18 cellular contexts compared by ENCODE assay signal in genomic region chr22:47848384-47848920, GRCh38.
DNase-seq lines count a peak whose midpoint lies in the region; ATAC-seq and TF ChIP-seq lines count a peak whose summit lies in the region.
"Had no signal": no experiment of that assay in that cellular context is flagged by ENCODE, and none has a peak within 500 bp of the region (broad histone marks: within the 10 kb centered on the region; RNA-seq: fewer than 3 reads in every experiment).

No MANE protein-coding gene starts in this region.

- WGBS in heart right ventricle, 2 donors: 80 to 86% methylated on average over 11 of the region's 11 CpGs
- 89% methylated on average over 11 of the region's 11 CpGs for WGBS in esophagus muscularis mucosa
- WGBS in smooth muscle cell (ENCODE audit: low lambda C conversion rate): 91% methylated on average over 11 of the region's 11 CpGs

- no peaks in the 10 kb centered on the region for H3F3A ChIP-seq in smooth muscle cell (ENCODE audit: low read depth)

- no peak overlapping the region for H3K9ac ChIP-seq in smooth muscle cell (ENCODE audit: low read depth)
- H3K9ac ChIP-seq: BLaER1 treated with 17β-estradiol and CSF1 and Interleukin-3, amounts not matched to agents 10 nM and 100 nM had no signal

- no peaks in the 10 kb centered on the region for H3K36me3 Mint-ChIP-seq in Calu3 (ENCODE audit: insufficient read depth, unreplicated experiment)
- H3K36me3 Mint-ChIP-seq: CD8-positive, alpha-beta T cell had no signal

- no peak overlapping the region for H2AFZ ChIP-seq in smooth muscle cell (ENCODE audit: low read depth)

- no peak for ATAC-seq in heart right ventricle
- ATAC-seq: CD8-positive, alpha-beta T cell; GM12878 had no signal

- no peaks in the 10 kb centered on the region for H3K9me3 ChIP-seq in right atrium auricular region
- no peaks in the 10 kb centered on the region for H3K9me3 ChIP-seq in heart right ventricle
- H3K9me3 ChIP-seq in esophagus muscularis mucosa: no peaks in the 10 kb centered on the region
- no peaks in the 10 kb centered on the region for H3K9me3 ChIP-seq in smooth muscle cell (replicated peaks; ENCODE audit: low read depth)
- H3K9me3 ChIP-seq: BLaER1 treated with 17β-estradiol and CSF1 and Interleukin-3, amounts not matched to agents 10 nM and 100 nM had no signal

- TF ChIP-seq POLR2A in esophagus muscularis mucosa (IDR thresholded peaks at IDR 0.05; ENCODE audit: low read depth): no peak

- H3K27me3 ChIP-seq in right atrium auricular region (no peaks in the 10 kb centered on the region), heart right ventricle (peaks cover 0 to 44% (median 17%) of the 10 kb centered on the region in 7 donors), esophagus muscularis mucosa (peaks cover 0 to 33% (median 0%) of the 10 kb centered on the region in 4 donors), smooth muscle cell (ENCODE audit: low read depth) (no peaks in the 10 kb centered on the region)

- no peaks in the 10 kb centered on the region for H3K27me3 Mint-ChIP-seq in Calu3 (ENCODE audit: unreplicated experiment)

- H3K4me2 ChIP-seq in smooth muscle cell: no peak overlapping the region
- H3K4me2 ChIP-seq: BLaER1 treated with 17β-estradiol and CSF1 and Interleukin-3, amounts not matched to agents 10 nM and 100 nM had no signal

- no TSS peak for BruUV-seq in Calu3 (replicated peaks; lab: Mats Ljungman, UMichigan)

- H3K4me1 Mint-ChIP-seq in Calu3 (ENCODE audit: low read depth, unreplicated experiment): no peaks in the 10 kb centered on the region

- H3K27ac ChIP-seq in right atrium auricular region (no peak overlapping the region), heart right ventricle (no peak overlapping the region), esophagus muscularis mucosa (replicated peaks in 1 of 4) (no peak overlapping the region), smooth muscle cell (ENCODE audit: low read depth) (peak overlapping the region; percentile 40), coronary artery (no peak overlapping the region)
- H3K27ac ChIP-seq: 22Rv1; BLaER1 treated with 17β-estradiol and CSF1 and Interleukin-3, amounts not matched to agents 10 nM and 100 nM had no signal

- no peak overlapping the region for H3K27ac Mint-ChIP-seq in Calu3 (ENCODE audit: unreplicated experiment)
- H3K27ac Mint-ChIP-seq: B cell; CD8-positive, alpha-beta T cell had no signal

- H4K20me1 ChIP-seq in smooth muscle cell (ENCODE audit: low read depth): no peaks in the 10 kb centered on the region
- H4K20me1 ChIP-seq: BLaER1 treated with 17β-estradiol and CSF1 and Interleukin-3, amounts not matched to agents 10 nM and 100 nM had no signal

- no peaks in the 10 kb centered on the region for H3K36me3 ChIP-seq in right atrium auricular region
- H3K36me3 ChIP-seq in heart right ventricle: no peaks in the 10 kb centered on the region
- no peaks in the 10 kb centered on the region for H3K36me3 ChIP-seq in esophagus muscularis mucosa
- H3K36me3 ChIP-seq in smooth muscle cell (ENCODE audit: low read depth): no peaks in the 10 kb centered on the region
- H3K36me3 ChIP-seq: BLaER1 treated with 17β-estradiol and CSF1 and Interleukin-3, amounts not matched to agents 10 nM and 100 nM had no signal

- intact Hi-C loops in heart right ventricle (cut with DNase I): no loop called here
- intact Hi-C loops in esophagus muscularis mucosa (cut with DNase I): no loop called here
- intact Hi-C loops in Calu3 (cut with micrococcal nuclease; ENCODE audit: unreplicated experiment): no loop called here

- CTCF ChIA-PET in Calu3 (lab: Charles Lee): no interaction called here

- H3K4me3 ChIP-seq in right atrium auricular region (no peak overlapping the region), heart right ventricle (no peak overlapping the region), esophagus muscularis mucosa (no peak overlapping the region), smooth muscle cell (no peak overlapping the region), coronary artery (no peak overlapping the region)
- H3K4me3 ChIP-seq: BLaER1 treated with 17β-estradiol and CSF1 and Interleukin-3, amounts not matched to agents 10 nM and 100 nM; GM12878 had no signal

- TF ChIP-seq CTCF in right atrium auricular region (IDR thresholded peaks at IDR 0.05): no peak
- TF ChIP-seq CTCF in heart right ventricle (IDR thresholded peaks at IDR 0.05): no peak
- TF ChIP-seq CTCF in esophagus muscularis mucosa (IDR thresholded peaks at IDR 0.05): no peak
- no peak for TF ChIP-seq CTCF in smooth muscle cell (IDR thresholded peaks at IDR 0.05; ENCODE audit: borderline replicate concordance, insufficient read depth, poor library complexity, severe bottlenecking)
- no peak for TF ChIP-seq CTCF in Calu3 (IDR thresholded peaks at IDR 0.05; ENCODE audit: unreplicated experiment)
- TF ChIP-seq CTCF in coronary artery (IDR thresholded peaks at IDR 0.05): no peak

- H3K9me3 Mint-ChIP-seq in Calu3 (ENCODE audit: low read depth, unreplicated experiment): peaks cover 11% of the 10 kb centered on the region
- H3K9me3 Mint-ChIP-seq: CD8-positive, alpha-beta T cell had no signal

- no peaks in the 10 kb centered on the region for H3K4me1 ChIP-seq in right atrium auricular region
- no peaks in the 10 kb centered on the region for H3K4me1 ChIP-seq in heart right ventricle
- H3K4me1 ChIP-seq in esophagus muscularis mucosa: no peaks in the 10 kb centered on the region
- no peaks in the 10 kb centered on the region for H3K4me1 ChIP-seq in smooth muscle cell (ENCODE audit: low read depth)

- H3K79me2 ChIP-seq in smooth muscle cell (ENCODE audit: low read depth): no peaks in the 10 kb centered on the region

- DNase-seq in right atrium auricular region (ENCODE audit: low spot score) (peak; percentile 28), heart right ventricle (no peak), esophagus muscularis mucosa (ENCODE audit: extremely low spot score) (peak; percentile 47), smooth muscle cell (lab: John Stamatoyannopoulos, UW; ENCODE audit: unreplicated experiment) (no peak), Calu3 (no peak), coronary artery (ENCODE audit: low spot score) (no peak), amygdala (lab: John Stamatoyannopoulos, UW) (no peak)
- DNase-seq: CD8-positive, alpha-beta T cell; DMS 273 treated with DMSO at 0.1 percent for 48 hours; DMS53; DND-41; EL; GOT3; H7 had no signal

- H3K4me3 Mint-ChIP-seq in Calu3 (ENCODE audit: low read depth, unreplicated experiment): no peak overlapping the region
- H3K4me3 Mint-ChIP-seq: B cell; CD8-positive, alpha-beta T cell had no signal

- TF ChIP-seq EP300 in esophagus muscularis mucosa (IDR thresholded peaks at IDR 0.05): no peak

Comparison
In these comparisons a context has a peak if more than half of its experiments do, and no peak if none do; other contexts are left out.
1. DNase-seq: peak in right atrium auricular region (single experiment) and esophagus muscularis mucosa (single experiment); none in heart right ventricle (0 of 2), smooth muscle cell (single experiment), Calu3 (single experiment), coronary artery (single experiment) and amygdala (0 of 56).